ENCODE assay signal across 12 cellular contexts in the genomic region with DNA sequence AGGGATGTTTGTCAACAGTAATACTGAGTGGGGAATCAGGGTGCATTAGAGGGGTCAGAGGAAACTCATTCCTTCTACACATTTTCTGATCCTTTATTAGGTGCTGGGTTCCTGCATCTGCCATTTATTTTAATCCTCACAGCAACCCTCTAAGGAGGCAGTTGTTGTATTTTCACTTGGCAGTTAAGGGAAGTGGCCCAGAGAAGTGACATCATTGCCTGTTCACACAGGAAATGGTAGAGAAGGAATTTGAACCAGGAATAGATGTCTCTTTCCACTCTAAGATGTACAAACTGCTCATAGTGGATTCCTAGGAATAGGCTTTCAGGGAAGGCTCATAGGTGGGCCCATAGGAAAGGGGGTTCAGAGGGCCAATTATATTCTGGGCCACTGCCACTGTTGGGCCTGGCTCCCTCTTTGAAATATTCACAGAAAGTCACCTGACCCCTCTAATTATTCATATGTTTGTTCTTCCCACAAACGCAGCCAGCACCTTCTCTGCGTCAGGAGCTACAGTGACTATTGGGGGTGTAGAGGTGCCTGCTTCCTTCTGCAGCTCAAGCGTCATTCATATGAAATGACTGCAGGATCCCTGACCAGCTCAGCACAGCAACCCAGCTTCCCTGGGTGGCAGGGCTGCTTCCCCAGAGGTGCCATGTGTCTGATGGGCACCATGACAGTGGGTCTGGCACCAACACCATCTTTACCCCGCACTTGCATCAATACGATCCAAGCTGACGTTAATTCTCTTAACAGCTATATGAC.
A peak's percentile ranks its signal among the peaks of the same experiment; 100 is the strongest.
DNase-seq lines count a peak whose midpoint lies in the region; ATAC-seq and TF ChIP-seq lines count a peak whose summit lies in the region.
"Had no signal": no experiment of that assay in that cellular context is flagged by ENCODE, and none has a peak within 500 bp of the region (broad histone marks: within the 10 kb centered on the region; RNA-seq: fewer than 3 reads in every experiment).

No MANE protein-coding gene starts in this region.

- peaks cover 2% of the 10 kb centered on the region for H3K36me3 Mint-ChIP-seq in activated naive CD8-positive, alpha-beta T cell treated with anti-CD3 and anti-CD28 coated beads, Interleukin-2, amount 10 ng/mL, durations not matched to agents 7 days and 5 days
- no peaks in the 10 kb centered on the region for H3K36me3 Mint-ChIP-seq in activated naive CD8-positive, alpha-beta T cell treated with anti-CD3 and anti-CD28 coated beads, Interleukin-2, amount 50 U/mL, for 24 hours (ENCODE audit: low read depth)

- H3K27ac ChIP-seq in SJCRH30 (peak overlapping the region; percentile 13), left ventricle myocardium inferior (replicated peaks) (peak overlapping the region; percentile 68), thoracic aorta (peak overlapping the region; percentile 57 to 83)
- H3K27ac ChIP-seq: dorsolateral prefrontal cortex, VCaP had no signal

- H3K9me3 ChIP-seq in SJCRH30 (replicated peaks) (no peaks in the 10 kb centered on the region), left ventricle myocardium inferior (replicated peaks) (no peaks in the 10 kb centered on the region), thoracic aorta (no peaks in the 10 kb centered on the region)

- H3K4me1 Mint-ChIP-seq in activated naive CD8-positive, alpha-beta T cell treated with anti-CD3 and anti-CD28 coated beads, Interleukin-2, amount 10 ng/mL, durations not matched to agents 7 days and 5 days, result peaks cover 14% of the 10 kb centered on the region
- no peaks in the 10 kb centered on the region for H3K4me1 Mint-ChIP-seq in activated naive CD8-positive, alpha-beta T cell treated with anti-CD3 and anti-CD28 coated beads, Interleukin-2, amount 50 U/mL, for 24 hours

- DNase-seq in activated naive CD8-positive, alpha-beta T cell treated with anti-CD3 and anti-CD28 coated beads, Interleukin-2, amount 10 ng/mL, durations not matched to agents 7 days and 5 days, result no peak
- DNase-seq in activated naive CD8-positive, alpha-beta T cell treated with anti-CD3 and anti-CD28 coated beads, Interleukin-2, amount 50 U/mL, for 24 hours, result no peak
- DNase-seq in SJCRH30 (peak in 1 of 2 experiments; percentile 32), left ventricle myocardium inferior (no peak), thoracic aorta (ENCODE audit: low spot score) (no peak)
- DNase-seq in activated effector memory CD4-positive, alpha-beta T cell treated with anti-CD3 and anti-CD28 coated beads, Interleukin-2, amount 50 U/mL, for 16 hours, result no peak
- no peak for DNase-seq in stimulated activated CD4-positive, alpha-beta T cell treated with anti-CD3 and anti-CD28 coated beads, Interleukin-15, amount 100 ng/mL, for 24 hours
- DNase-seq: dorsolateral prefrontal cortex; natural killer cell; stimulated activated CD4-positive, alpha-beta T cell treated with anti-CD3 and anti-CD28 coated beads, Interleukin-4, amount 100 ng/mL, for 4 hours had no signal

- no peak for ATAC-seq in activated naive CD8-positive, alpha-beta T cell treated with anti-CD3 and anti-CD28 coated beads, Interleukin-2, amount 10 ng/mL, durations not matched to agents 7 days and 5 days (ENCODE audit: low read depth)
- no peak for ATAC-seq in activated naive CD8-positive, alpha-beta T cell treated with anti-CD3 and anti-CD28 coated beads, Interleukin-2, amount 50 U/mL, for 24 hours
- ATAC-seq in thoracic aorta (ENCODE audit: insufficient number of reproducible peaks, low FRiP score, low read depth), result peak; percentile 65
- no peak for ATAC-seq in GM18498 (IDR thresholded peaks at IDR 0.05; ENCODE audit: unreplicated experiment)
- ATAC-seq: natural killer cell had no signal

- H3K27me3 ChIP-seq in SJCRH30 (no peaks in the 10 kb centered on the region), left ventricle myocardium inferior (ENCODE audit: low read depth) (no peaks in the 10 kb centered on the region), thoracic aorta (replicated peaks; ENCODE audit: insufficient read depth) (no peaks in the 10 kb centered on the region)
- H3K27me3 ChIP-seq: dorsolateral prefrontal cortex had no signal

- H3K4me3 Mint-ChIP-seq in activated naive CD8-positive, alpha-beta T cell treated with anti-CD3 and anti-CD28 coated beads, Interleukin-2, amount 10 ng/mL, durations not matched to agents 7 days and 5 days, result no peak overlapping the region
- no peak overlapping the region for H3K4me3 Mint-ChIP-seq in activated naive CD8-positive, alpha-beta T cell treated with anti-CD3 and anti-CD28 coated beads, Interleukin-2, amount 50 U/mL, for 24 hours
- H3K4me3 Mint-ChIP-seq: natural killer cell had no signal

- intact Hi-C loops in left ventricle myocardium inferior (cut with micrococcal nuclease), result no loop called here

- TF ChIP-seq CTCF in left ventricle myocardium inferior (IDR thresholded peaks at IDR 0.05; ENCODE audit: borderline replicate concordance) (no peak), thoracic aorta (IDR thresholded peaks at IDR 0.05) (no peak)

- peaks cover 2% of the 10 kb centered on the region for H3K9me3 Mint-ChIP-seq in activated naive CD8-positive, alpha-beta T cell treated with anti-CD3 and anti-CD28 coated beads, Interleukin-2, amount 10 ng/mL, durations not matched to agents 7 days and 5 days
- no peaks in the 10 kb centered on the region for H3K9me3 Mint-ChIP-seq in activated naive CD8-positive, alpha-beta T cell treated with anti-CD3 and anti-CD28 coated beads, Interleukin-2, amount 50 U/mL, for 24 hours

- H3K4me3 ChIP-seq in SJCRH30, result no peak overlapping the region
- H3K4me3 ChIP-seq in left ventricle myocardium inferior, result no peak overlapping the region
- H3K4me3 ChIP-seq in thoracic aorta, result no peak overlapping the region
- H3K4me3 ChIP-seq: dorsolateral prefrontal cortex had no signal

- peaks cover 9% of the 10 kb centered on the region for H3K4me1 ChIP-seq in SJCRH30
- peaks cover 35% of the 10 kb centered on the region for H3K4me1 ChIP-seq in left ventricle myocardium inferior
- peaks cover 9 to 11% of the 10 kb centered on the region in 2 donors for H3K4me1 ChIP-seq in thoracic aorta (ENCODE audit: control insufficient read depth in 1 of 2, low read depth in 2 of 2)

- H3K36me3 ChIP-seq in SJCRH30 (no peaks in the 10 kb centered on the region), left ventricle myocardium inferior (no peaks in the 10 kb centered on the region), thoracic aorta (no peaks in the 10 kb centered on the region)

- POLR2A ChIA-PET in activated naive CD8-positive, alpha-beta T cell treated with anti-CD3 and anti-CD28 coated beads, Interleukin-2, amount 10 ng/mL, durations not matched to agents 7 days and 5 days (lab: Charles Lee), result interaction anchor here (0.6 kb wide), 1 partner anchor 9 kb away, joined by 4 read pairs; no protein-coding TSS in a partner anchor

- peak overlapping the region; percentile 74 for H3K27ac Mint-ChIP-seq in activated naive CD8-positive, alpha-beta T cell treated with anti-CD3 and anti-CD28 coated beads, Interleukin-2, amount 10 ng/mL, durations not matched to agents 7 days and 5 days
- no peak overlapping the region for H3K27ac Mint-ChIP-seq in activated naive CD8-positive, alpha-beta T cell treated with anti-CD3 and anti-CD28 coated beads, Interleukin-2, amount 50 U/mL, for 24 hours
- H3K27ac Mint-ChIP-seq: natural killer cell had no signal

- H3K27me3 Mint-ChIP-seq in activated naive CD8-positive, alpha-beta T cell treated with anti-CD3 and anti-CD28 coated beads, Interleukin-2, amount 10 ng/mL, durations not matched to agents 7 days and 5 days, result peaks cover 2% of the 10 kb centered on the region
- no peaks in the 10 kb centered on the region for H3K27me3 Mint-ChIP-seq in activated naive CD8-positive, alpha-beta T cell treated with anti-CD3 and anti-CD28 coated beads, Interleukin-2, amount 50 U/mL, for 24 hours

Comparison
In these comparisons a context has a peak if more than half of its experiments do, and no peak if none do; other contexts are left out.
1. H3K27ac ChIP-seq: peak in every context shown above with its lines; median percentile 70 in thoracic aorta; 68 in left ventricle myocardium inferior; 13 in SJCRH30.